In the genomic region with DNA sequence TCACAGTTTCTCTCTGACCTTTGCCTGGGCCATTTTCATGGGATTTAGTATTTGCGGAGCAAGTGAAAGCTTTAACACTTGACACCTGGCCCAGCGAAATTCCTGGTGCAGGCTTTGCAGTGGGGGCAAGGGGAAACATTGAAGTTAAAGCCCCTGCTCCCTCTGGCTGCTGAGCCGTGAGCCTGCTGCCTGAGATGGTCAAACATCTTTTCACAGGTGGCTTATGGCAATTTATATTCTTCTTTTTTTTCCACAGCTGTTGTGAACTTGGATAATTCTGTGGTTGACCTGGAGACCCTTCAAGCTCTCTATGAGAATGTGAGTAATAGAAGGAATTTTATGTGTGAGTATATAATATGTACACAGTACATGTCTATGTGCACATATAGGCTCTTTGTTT, we compare ENCODE assay signal across 24 cellular contexts.
DNase-seq lines count a peak whose midpoint lies in the region; ATAC-seq lines count a peak whose summit lies in the region.
"Had no signal": no experiment of that assay in that cellular context is flagged by ENCODE, and none has a peak within 500 bp of the region (broad histone marks: within the 10 kb centered on the region; RNA-seq: fewer than 3 reads in every experiment).

No MANE protein-coding gene starts in this region.

- no peak overlapping the region for H3K27ac ChIP-seq in mesendoderm (ENCODE audit: low read depth, low read length)
- H3K27ac ChIP-seq: 22Rv1, dorsolateral prefrontal cortex, left ventricle myocardium inferior, sigmoid colon, transverse colon had no signal

- H2BK5ac ChIP-seq in mesendoderm (ENCODE audit: low read length): no peak overlapping the region

- no peak overlapping the region for H2BK120ac ChIP-seq in mesendoderm (ENCODE audit: low read depth, low read length)

- H3K27me3 ChIP-seq in mesendoderm (ENCODE audit: insufficient read depth, low read length, poor library complexity): no peaks in the 10 kb centered on the region
- H3K27me3 ChIP-seq: dorsolateral prefrontal cortex, sigmoid colon, transverse colon had no signal

- H2BK15ac ChIP-seq in mesendoderm (replicated peaks; ENCODE audit: low read depth): no peak overlapping the region

- H3K23ac ChIP-seq in mesendoderm (ENCODE audit: low read length): no peak overlapping the region

- H3K4ac ChIP-seq in mesendoderm (ENCODE audit: low read depth, low read length): no peak overlapping the region

- no peak overlapping the region for H3K4me3 ChIP-seq in mesendoderm (ENCODE audit: low read length)
- H3K4me3 ChIP-seq: dorsolateral prefrontal cortex, left ventricle myocardium inferior, sigmoid colon, transverse colon had no signal

- H2AK5ac ChIP-seq in mesendoderm (ENCODE audit: low read length): no peak overlapping the region

- H3K56ac ChIP-seq in mesendoderm (ENCODE audit: low read length): no peak overlapping the region

- no peak overlapping the region for H3K4me2 ChIP-seq in mesendoderm (ENCODE audit: low read length)

- H3K18ac ChIP-seq in mesendoderm (ENCODE audit: low read length): no peak overlapping the region

- no peaks in the 10 kb centered on the region for H3K79me2 ChIP-seq in mesendoderm (ENCODE audit: control insufficient read depth, insufficient read depth, low read length)

- no CpG with 5 or more reads among the region's 3 CpGs for WGBS in mesendoderm (ENCODE audit: extremely low coverage, insufficient coverage, low lambda C conversion rate)

- no peak for ATAC-seq in GM19324 (IDR thresholded peaks at IDR 0.05; ENCODE audit: low FRiP score, unreplicated experiment)
- ATAC-seq in HG03045 (IDR thresholded peaks at IDR 0.05; ENCODE audit: unreplicated experiment): no peak

- H3K36me3 ChIP-seq in mesendoderm (ENCODE audit: control insufficient read depth, insufficient read depth, low read length): no peaks in the 10 kb centered on the region
- H3K36me3 ChIP-seq: left ventricle myocardium inferior, transverse colon had no signal

- H3K79me1 ChIP-seq in mesendoderm (ENCODE audit: low read length): no peaks in the 10 kb centered on the region

- no peak overlapping the region for H3K9ac ChIP-seq in mesendoderm (ENCODE audit: low read length)

- no peak overlapping the region for H4K8ac ChIP-seq in mesendoderm (ENCODE audit: low read depth, low read length)

- H3K4me1 ChIP-seq in mesendoderm (ENCODE audit: control insufficient read depth, low read depth, low read length): no peaks in the 10 kb centered on the region
- H3K4me1 ChIP-seq: left ventricle myocardium inferior, sigmoid colon, transverse colon had no signal

- DNase-seq in NCI-H146 (lab: John Stamatoyannopoulos, UW) (peak; percentile 7), NCI-H146 treated with DMSO at 0.1 percent for 48 hours (lab: John Stamatoyannopoulos, UW; ENCODE audit: unreplicated experiment) (no peak), ecto neural progenitor cell (ENCODE audit: low spot score) (peak; percentile 49), mesendoderm (peak; percentile 67), ureter (ENCODE audit: low spot score) (no peak), NK-92 (lab: John Stamatoyannopoulos, UW; ENCODE audit: unreplicated experiment) (no peak)
- DNase-seq: activated B cell treated with CpG ODN at 0.5 μM for 24 hours; activated CD4-positive, alpha-beta T cell treated with anti-CD3 and anti-CD28 coated beads, Interleukin-2, amount 50 U/mL, for 4 hours; AML-193; CD4-positive, alpha-beta memory T cell; dorsolateral prefrontal cortex; GOT3; left ventricle myocardium inferior; NCI-H1092; NCI-H2029 treated with DMSO at 0.1 percent for 48 hours; NCI-H446; posterior cingulate gyrus; SHP77; sigmoid colon; T1000; transverse colon had no signal

- no peak overlapping the region for H4K5ac ChIP-seq in mesendoderm (ENCODE audit: low read length)

Comparison
In these comparisons a context has a peak if more than half of its experiments do, and no peak if none do; other contexts are left out.
1. DNase-seq: peak in NCI-H146 (single experiment), ecto neural progenitor cell (single experiment) and mesendoderm (single experiment); none in NCI-H146 treated with DMSO at 0.1 percent for 48 hours (single experiment), ureter (single experiment) and NK-92 (single experiment).